23 cellular contexts compared by ENCODE assay signal in genomic region chr21:41858466-41859296, GRCh38.
"Had no signal": no experiment of that assay in that cellular context is flagged by ENCODE, and none has a peak within 500 bp of the region (broad histone marks: within the 10 kb centered on the region; RNA-seq: fewer than 3 reads in every experiment).

No MANE protein-coding gene starts in this region.

- H3K27me3 ChIP-seq: colonic mucosa, esophagus muscularis mucosa, foreskin keratinocyte, gastroesophageal sphincter, heart left ventricle, hepatocyte, right lobe of liver, stomach, testis, tibial artery, upper lobe of left lung, uterus had no signal

- H3K4me3 ChIP-seq: colonic mucosa, esophagus muscularis mucosa, gastroesophageal sphincter, heart left ventricle, hepatocyte, lung, mucosa of descending colon, right lobe of liver, smooth muscle cell, stomach, testis, tibial artery, upper lobe of left lung, uterus had no signal

- H2AFZ ChIP-seq: hepatocyte had no signal

- H3K27ac ChIP-seq: colonic mucosa, esophagus muscularis mucosa, foreskin keratinocyte, gastroesophageal sphincter, heart left ventricle, hepatocyte, right lobe of liver, stomach, testis, tibial artery, upper lobe of left lung, uterus had no signal

- H3K9me3 ChIP-seq: colonic mucosa, esophagus muscularis mucosa, gastroesophageal sphincter, heart left ventricle, mucosa of descending colon, right lobe of liver, stomach, testis, tibial artery, upper lobe of left lung, uterus had no signal

- H3K4me1 ChIP-seq: colonic mucosa, foreskin keratinocyte, right lobe of liver, testis, upper lobe of left lung had no signal

- ATAC-seq: foreskin keratinocyte; gastroesophageal sphincter; heart left ventricle; left ventricle myocardium superior; mucosa of descending colon; natural killer cell treated with Interleukin-12 subunit alpha and Interleukin-12 subunit beta and Interleukin-15 and Interleukin-18, amount 100 ng/mL, for 72 hours; right lobe of liver; stimulated activated effector memory CD8-positive, alpha-beta T cell treated with anti-CD3 and anti-CD28 coated beads, Interleukin-12 subunit alpha, Interleukin-12 subunit beta, amount 100 ng/mL, for 72 hours had no signal

- H3K36me3 ChIP-seq: colonic mucosa, uterus had no signal

- DNase-seq: colonic mucosa; effector CD8-positive, alpha-beta T cell; foreskin keratinocyte; heart left ventricle; left ventricle myocardium superior; mucosa of descending colon; naive B cell; right lobe of liver; stimulated activated CD4-positive, alpha-beta T cell treated with anti-CD3 and anti-CD28 coated beads, Interleukin-2, amount 100 ng/mL, for 24 hours; stimulated activated CD4-positive, alpha-beta T cell treated with anti-CD3 and anti-CD28 coated beads, Interleukin-4, amount 100 ng/mL, for 24 hours; stimulated activated naive CD4-positive, alpha-beta T cell treated with Interleukin-2 at 50 U/mL for 16 hours; stomach; testis; upper lobe of left lung; uterus had no signal

- H3K4me2 ChIP-seq: hepatocyte, smooth muscle cell had no signal
